ENCODE assay signal across 8 cellular contexts in genomic region chr17:50931003-50931878, GRCh38.
DNase-seq lines count a peak whose midpoint lies in the region; ATAC-seq and TF ChIP-seq lines count a peak whose summit lies in the region.

No MANE protein-coding gene starts in this region.

- under 1% methylated on average over 39 of the region's 68 CpGs for WGBS in right lobe of liver (ENCODE audit: insufficient coverage, low coverage, low lambda C conversion rate, missing lambda C conversion rate)

- H3K4me1 ChIP-seq in right lobe of liver: peaks cover 0 to 35% (median 10%) of the 10 kb centered on the region in 4 donors

- no peaks in the 10 kb centered on the region for H3K36me3 ChIP-seq in right lobe of liver

- TF ChIP-seq POLR2A in right lobe of liver (IDR thresholded peaks at IDR 0.05): peak; percentile 39

- peak; percentile 82 for DNase-seq in EL
- peak; percentile 99 for DNase-seq in NCI-H524 treated with DMSO at 0.1 percent for 48 hours (lab: John Stamatoyannopoulos, UW)
- DNase-seq in activated CD4-positive, alpha-beta T cell treated with anti-CD3 and anti-CD28 coated beads, Interleukin-2, amount 50 U/mL, for 48 hours: peak; percentile 43 to 56
- peak; percentile 27 for DNase-seq in effector CD4-positive, alpha-beta T cell
- DNase-seq in right lobe of liver: peak; percentile 83 to 90 (median 89)
- DNase-seq in stimulated activated CD4-positive, alpha-beta T cell treated with anti-CD3 and anti-CD28 coated beads, Interleukin-2, amount 100 ng/mL, for 24 hours: peak; percentile 56 to 57
- DNase-seq in kidney glomerular epithelial cell (lab: John Stamatoyannopoulos, UW): no peak

- H3K27me3 ChIP-seq in right lobe of liver: no peaks in the 10 kb centered on the region

- peak overlapping the region; percentile 62 to 98 (median 95) for H3K27ac ChIP-seq in right lobe of liver

- TF ChIP-seq CTCF in right lobe of liver (IDR thresholded peaks at IDR 0.05): no peak

- peak overlapping the region; percentile 21 to 61 (median 41) for H3K4me3 ChIP-seq in right lobe of liver

- no peaks in the 10 kb centered on the region for H3K9me3 ChIP-seq in right lobe of liver

- intact Hi-C loops in right lobe of liver (cut with DNase I): no loop called here

- peak; percentile 50 for ATAC-seq in HG03095 (IDR thresholded peaks at IDR 0.05; ENCODE audit: unreplicated experiment)
- peak; percentile 69 to 84 (median 76) for ATAC-seq in right lobe of liver
